In the genomic region with DNA sequence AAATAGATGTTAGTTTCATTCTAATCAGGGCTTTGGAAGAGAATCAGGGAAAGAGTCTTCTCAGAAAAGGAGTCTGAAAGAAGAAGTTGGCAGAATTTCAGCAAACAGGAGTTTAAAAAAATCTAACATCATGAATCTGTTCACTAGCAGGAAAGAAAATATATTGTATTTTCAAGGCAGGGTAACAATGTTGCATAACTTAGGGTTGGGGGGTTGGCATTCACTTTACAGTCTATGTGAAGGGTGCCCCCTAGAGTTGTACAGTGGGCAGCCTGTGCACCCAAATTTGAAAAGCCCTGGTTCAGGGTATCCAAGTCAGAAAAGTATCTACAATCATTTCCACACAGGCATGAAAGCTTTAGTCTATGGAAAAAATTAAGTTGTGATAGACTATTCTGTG, we compare ENCODE assay signal across 11 cellular contexts.
A peak's percentile ranks its signal among the peaks of the same experiment; 100 is the strongest.
DNase-seq lines count a peak whose midpoint lies in the region; ATAC-seq and TF ChIP-seq lines count a peak whose summit lies in the region.
"Had no signal": no experiment of that assay in that cellular context is flagged by ENCODE, and none has a peak within 500 bp of the region (broad histone marks: within the 10 kb centered on the region; RNA-seq: fewer than 3 reads in every experiment).

No MANE protein-coding gene starts in this region.

- H3F3A ChIP-seq in smooth muscle cell (ENCODE audit: low read depth), result no peaks in the 10 kb centered on the region

- no peak overlapping the region for H3K4me3 ChIP-seq in fibroblast of mammary gland (ENCODE audit: control insufficient read depth, low read depth, low read length)
- no peak overlapping the region for H3K4me3 ChIP-seq in retinal pigment epithelial cell (ENCODE audit: low read length)
- H3K4me3 ChIP-seq in smooth muscle cell, result no peak overlapping the region
- H3K4me3 ChIP-seq: lung, SK-N-MC had no signal

- no peaks in the 10 kb centered on the region for H3K27me3 ChIP-seq in smooth muscle cell (ENCODE audit: low read depth)

- H3K27ac ChIP-seq in smooth muscle cell (ENCODE audit: low read depth), result no peak overlapping the region
- H3K27ac ChIP-seq: SK-N-MC had no signal

- no peaks in the 10 kb centered on the region for H4K20me1 ChIP-seq in smooth muscle cell (ENCODE audit: low read depth)

- no peaks in the 10 kb centered on the region for H3K79me2 ChIP-seq in smooth muscle cell (ENCODE audit: low read depth)

- H3K36me3 ChIP-seq in smooth muscle cell (ENCODE audit: low read depth), result no peaks in the 10 kb centered on the region

- ATAC-seq in GM21367 (IDR thresholded peaks at IDR 0.05; ENCODE audit: unreplicated experiment), result no peak

- no peak overlapping the region for H3K4me2 ChIP-seq in smooth muscle cell

- peak; percentile 8 for DNase-seq in NCI-H748 (lab: John Stamatoyannopoulos, UW; ENCODE audit: unreplicated experiment)
- DNase-seq in NCI-H748 treated with DMSO at 0.1 percent for 48 hours (lab: John Stamatoyannopoulos, UW), result no peak
- peak; percentile 3 for DNase-seq in NAMALWA (ENCODE audit: low spot score)
- peak; percentile 38 for DNase-seq in fibroblast of mammary gland (ENCODE audit: low read depth)
- DNase-seq in retinal pigment epithelial cell (ENCODE audit: low read depth), result no peak
- DNase-seq in smooth muscle cell (lab: John Stamatoyannopoulos, UW; ENCODE audit: unreplicated experiment), result no peak
- no peak for DNase-seq in NCI-H187 treated with DMSO at 0.1 percent for 48 hours (lab: John Stamatoyannopoulos, UW)
- DNase-seq: activated T-cell treated with anti-CD3 and anti-CD28 coated beads, Interleukin-2, amount 50 U/mL, for 24 hours had no signal

- no peak overlapping the region for H2AFZ ChIP-seq in smooth muscle cell (ENCODE audit: low read depth)

- H3K9ac ChIP-seq in smooth muscle cell (ENCODE audit: low read depth), result no peak overlapping the region

- no peaks in the 10 kb centered on the region for H3K9me3 ChIP-seq in smooth muscle cell (replicated peaks; ENCODE audit: low read depth)

- peak; percentile 48 for TF ChIP-seq CTCF in fibroblast of mammary gland (conservative IDR thresholded peaks at IDR 0.05; ENCODE audit: control insufficient read depth, insufficient read depth, low read depth, low read length)
- peak; percentile 34 for TF ChIP-seq CTCF in retinal pigment epithelial cell (conservative IDR thresholded peaks at IDR 0.05; ENCODE audit: low read depth, low read length)
- TF ChIP-seq CTCF in smooth muscle cell (IDR thresholded peaks at IDR 0.05; ENCODE audit: borderline replicate concordance, insufficient read depth, poor library complexity, severe bottlenecking), result no peak

- no peaks in the 10 kb centered on the region for H3K4me1 ChIP-seq in smooth muscle cell (ENCODE audit: low read depth)

Comparison
In these comparisons a context has a peak if more than half of its experiments do, and no peak if none do; other contexts are left out.
1. DNase-seq: peak in NCI-H748 (single experiment), NAMALWA (single experiment) and fibroblast of mammary gland (single experiment); none in NCI-H748 treated with DMSO at 0.1 percent for 48 hours (single experiment), retinal pigment epithelial cell (single experiment), smooth muscle cell (single experiment) and NCI-H187 treated with DMSO at 0.1 percent for 48 hours (single experiment).